Comparison of ENCODE assay signal across 8 cellular contexts in genomic region chr17:65560628-65561371, GRCh38. TPM values are rescaled to one million over a fixed set of nuclear protein-coding genes. Genes with fewer than 3 reads are reported as not detected.
DNase-seq lines count a peak whose midpoint lies in the region; ATAC-seq, FAIRE-seq and TF ChIP-seq lines count a peak whose summit lies in the region.

No MANE protein-coding gene starts in this region.

- peaks cover 15% of the 10 kb centered on the region for H3K4me1 Mint-ChIP-seq in activated CD4-positive, alpha-beta memory T cell treated with anti-CD3 and anti-CD28 coated beads for 36 hours (ENCODE audit: low read depth)

- H3K79me2 ChIP-seq in HepG2 (ENCODE audit: insufficient read depth, low read length), result no peaks in the 10 kb centered on the region

- peaks cover 42% of the 10 kb centered on the region for H3K4me1 ChIP-seq in HepG2 (ENCODE audit: insufficient read depth, low read length)

- H3K27me3 ChIP-seq in HepG2 (ENCODE audit: control insufficient read depth in 1 of 2, insufficient read depth in 2 of 2, low read length in 2 of 2), result no peaks in the 10 kb centered on the region; a peak in 1 of 5 replicates

- TF ChIP-seq RAD21 in HepG2 (CRISPR knock-in tag; IDR thresholded peaks at IDR 0.05), result peak; percentile 33

- CTCF ChIA-PET in activated CD4-positive, alpha-beta memory T cell treated with anti-CD3 and anti-CD28 coated beads for 36 hours (lab: Charles Lee), result no interaction called here
- CTCF ChIA-PET in HepG2 (lab: Yijun Ruan, JAX; ENCODE audit: low intra/inter-chr PET ratio, low total read pairs), result no interaction called here

- TF ChIP-seq POLR2A in HepG2 (IDR thresholded peaks at IDR 0.05; ENCODE audit: insufficient read depth in 1 of 2, low read depth in 2 of 2, low read length in 2 of 2), result peak; percentile 77 to 89

- peaks cover 11% of the 10 kb centered on the region in 2 experiments for H3K36me3 ChIP-seq in HepG2 (replicated peaks in 1 of 2; ENCODE audit: control insufficient read depth in 1 of 2, insufficient read depth in 2 of 2, low read length in 2 of 2)

- H3K27ac Mint-ChIP-seq in activated CD4-positive, alpha-beta memory T cell treated with anti-CD3 and anti-CD28 coated beads for 36 hours, result peak overlapping the region; percentile 45

- peak overlapping the region; percentile 60 for H3K4me3 Mint-ChIP-seq in activated CD4-positive, alpha-beta memory T cell treated with anti-CD3 and anti-CD28 coated beads for 36 hours

- peak overlapping the region; percentile 96 for H3K27ac ChIP-seq in HepG2 (ENCODE audit: extremely low read length, insufficient read depth, low read length)

- peaks cover 1% of the 10 kb centered on the region for H3K36me3 Mint-ChIP-seq in activated CD4-positive, alpha-beta memory T cell treated with anti-CD3 and anti-CD28 coated beads for 36 hours

- peak overlapping the region in 1 of 3 experiments; percentile 43; a peak in 2 of 6 replicates for H3K4me3 ChIP-seq in HepG2 (replicated peaks in 1 of 3; ENCODE audit: insufficient read depth in 1 of 3, low read depth in 2 of 3, low read length in 3 of 3)

- H3K27me3 Mint-ChIP-seq in activated CD4-positive, alpha-beta memory T cell treated with anti-CD3 and anti-CD28 coated beads for 36 hours, result no peaks in the 10 kb centered on the region

- H3K9me3 Mint-ChIP-seq in activated CD4-positive, alpha-beta memory T cell treated with anti-CD3 and anti-CD28 coated beads for 36 hours, result no peaks in the 10 kb centered on the region

- WGBS in HepG2 (ENCODE audit: low lambda C conversion rate), result 1% methylated on average over 28 of the region's 106 CpGs

- H3K4me2 ChIP-seq in HepG2 (ENCODE audit: low read depth, low read length), result peak overlapping the region; percentile 47; the same call in 1 of the 2 replicates

- no peak for TF ChIP-seq CTCF in HepG2 (CRISPR knock-in tag; IDR thresholded peaks at IDR 0.05)

- H3K9me3 ChIP-seq in HepG2 (ENCODE audit: low read length), result no peaks in the 10 kb centered on the region

- FAIRE-seq in HepG2 (lab: Jason Lieb, UNC), result peak; percentile 37

- TSS peak; percentile 83 for BruUV-seq in HepG2 (replicated peaks; lab: Mats Ljungman, UMichigan)

- H3K9ac ChIP-seq in HepG2 (ENCODE audit: insufficient read depth, low read depth, low read length), result no peak overlapping the region; the same call in 1 of the 2 replicates

- no peak overlapping the region for H2AFZ ChIP-seq in HepG2 (ENCODE audit: low read length)

- intact Hi-C loops in activated CD4-positive, alpha-beta memory T cell treated with anti-CD3 and anti-CD28 coated beads for 36 hours (cut with micrococcal nuclease), result loop anchor here (1.0 to 2.0 kb wide), 3 partner anchors 97 to 330 kb away; no protein-coding TSS in a partner anchor
- intact Hi-C loops in HepG2 (cut with micrococcal nuclease; ENCODE audit: unreplicated experiment), result loop anchor here (1.0 to 5.0 kb wide), 4 partner anchors 67 to 190 kb away; no protein-coding TSS in a partner anchor

- in situ Hi-C loops in HepG2 (cut with HindIII; ENCODE audit: extremely low pct_ligation_motif_present, low pct_unique_long_range_greater_than_20kb), result loop anchor here (5.0 kb wide), 1 partner anchor 67 kb away; no protein-coding TSS in a partner anchor

- TF ChIP-seq EP300 in HepG2 (IDR thresholded peaks at IDR 0.05; ENCODE audit: low read depth in 2 of 2, low read length in 2 of 2) (peak in 1 of 2 experiments; percentile 76), HepG2 (CRISPR knock-in tag; IDR thresholded peaks at IDR 0.05; ENCODE audit: borderline replicate concordance) (peak; percentile 2; the same call in 1 of the 2 replicates)

- DNase-seq in ELR (ENCODE audit: low read depth) (peak; percentile 90), NCI-H446 (lab: John Stamatoyannopoulos, UW) (peak; percentile 15 to 80), dermis microvascular lymphatic vessel endothelial cell (ENCODE audit: low read depth in 2 of 2) (peak; percentile 79 to 89), HepG2 (ENCODE audit: low spot score) (peak; percentile 96)
- DNase-seq in activated CD4-positive, alpha-beta memory T cell treated with anti-CD3 and anti-CD28 coated beads for 36 hours, result peak; percentile 83
- DNase-seq in stimulated activated CD4-positive, alpha-beta T cell treated with anti-CD3 and anti-CD28 coated beads, Interleukin-2, amount 100 ng/mL, for 24 hours, result peak; percentile 80 to 81

- POLR2A ChIA-PET in activated CD4-positive, alpha-beta memory T cell treated with anti-CD3 and anti-CD28 coated beads for 36 hours (lab: Charles Lee), result no interaction called here
- POLR2A ChIA-PET in HepG2 (lab: Yijun Ruan, JAX), result interaction anchor here (0.9 to 2.1 kb wide), 4 partner anchors 27 to 190 kb away, joined by 3 to 14 read pairs (median 6); no protein-coding TSS in a partner anchor

- no peaks in the 10 kb centered on the region; the same call in none of the 2 replicates for H4K20me1 ChIP-seq in HepG2 (ENCODE audit: insufficient read depth, low read length)

- peak; percentile 30 for ATAC-seq in HG02970 (IDR thresholded peaks at IDR 0.05; ENCODE audit: low FRiP score, unreplicated experiment)
- peak; percentile 3 for ATAC-seq in HepG2
- ATAC-seq in GM19467 (IDR thresholded peaks at IDR 0.05; ENCODE audit: unreplicated experiment), result no peak

TF ChIP-seq in HepG2, 621 proteins besides CTCF, POLR2A, EP300 and RAD21 (continues in another document):
- no peak for TF ChIP-seq EZH2 (conservative IDR thresholded peaks at IDR 0.05; ENCODE audit: low read depth, low read length)
- no peak for TF ChIP-seq ZNF432 (CRISPR knock-in tag; IDR thresholded peaks at IDR 0.05; ENCODE audit: borderline replicate concordance)
- peak; percentile 52; the same call in 1 of the 2 replicates for TF ChIP-seq CREM (IDR thresholded peaks at IDR 0.05)
- TF ChIP-seq CREM (CRISPR knock-in tag; IDR thresholded peaks at IDR 0.05), result no peak
- no peak for TF ChIP-seq CBFB (CRISPR knock-in tag; IDR thresholded peaks at IDR 0.05)
- no peak for TF ChIP-seq GPN1 (CRISPR knock-in tag; IDR thresholded peaks at IDR 0.05; ENCODE audit: borderline replicate concordance)
- no peak; the same call in 1 of the 2 replicates for TF ChIP-seq TMF1 (CRISPR knock-in tag; IDR thresholded peaks at IDR 0.05; ENCODE audit: low read depth)
- peak; percentile 39 for TF ChIP-seq RBM22 (optimal IDR thresholded peaks at IDR 0.05; ENCODE audit: low read length)
- peak; percentile 43; the same call in 1 of the 2 replicates for TF ChIP-seq SALL1 (CRISPR knock-in tag; IDR thresholded peaks at IDR 0.05)
- TF ChIP-seq TCF7L2 (IDR thresholded peaks at IDR 0.05; ENCODE audit: low read depth, low read length), result peak; percentile 67; the same call in 1 of the 2 replicates
- peak; percentile 16 for TF ChIP-seq ARNT2 (CRISPR knock-in tag; IDR thresholded peaks at IDR 0.05; ENCODE audit: low read depth)
- peak; percentile 77 for TF ChIP-seq KDM2A (CRISPR knock-in tag; IDR thresholded peaks at IDR 0.05; ENCODE audit: borderline replicate concordance, low read depth)
- TF ChIP-seq ZBTB7A (CRISPR knock-in tag; IDR thresholded peaks at IDR 0.05), result peak; percentile 82; the same call in 1 of the 2 replicates
- no peak for TF ChIP-seq CREBL2 (CRISPR knock-in tag; IDR thresholded peaks at IDR 0.05; ENCODE audit: borderline replicate concordance)

RNA-seq across cellular contexts. Expression of gene AXIN2, which starts 0.6 kb away (rescaled TPM):
- 1 to 10 TPM; 3.9 to 4.4 TPM for total RNA-seq in activated CD4-positive, alpha-beta memory T cell treated with anti-CD3 and anti-CD28 coated beads for 36 hours
- 1.6 and 2.1 TPM in 2 replicates for total RNA-seq in dermis microvascular lymphatic vessel endothelial cell
- 53.8 and 58.6 TPM in 2 replicates for total RNA-seq in HepG2 (2016; rRNA removed; fragmentation: Illumina TruSeq; extraction: Trizol)
- 12.0 and 13.7 TPM in 2 replicates for total RNA-seq in HepG2 (2016; cell fraction: cytosol; rRNA removed; fragmentation: Illumina TruSeq; extraction: Trizol; ENCODE audit: low read depth)
- 45.1 and 59.6 TPM in 2 replicates for total RNA-seq in HepG2 (2016; cell fraction: insoluble cytoplasmic fraction; rRNA removed; fragmentation: Illumina TruSeq; extraction: Trizol)
- 27.0 and 28.7 TPM in 2 replicates for total RNA-seq in HepG2 (2016; cell fraction: membrane; rRNA removed; fragmentation: Illumina TruSeq; extraction: Trizol)
- total RNA-seq in HepG2 (2016; cell fraction: nucleus; rRNA removed; fragmentation: Illumina TruSeq; extraction: Trizol), result 79.3 and 81.9 TPM in 2 replicates
- 55.0 and 63.4 TPM in 2 replicates for polyA plus RNA-seq in HepG2 (2011; rRNA removed)
- 29.9 and 39.9 TPM in 2 replicates for polyA plus RNA-seq in HepG2 (2011; cell fraction: cytosol; rRNA removed)
- polyA plus RNA-seq in HepG2 (2011; cell fraction: nucleus; rRNA removed), result 126 and 210 TPM in 2 replicates
- polyA plus RNA-seq in HepG2 (2012), result 55.5 and 56.3 TPM in 2 replicates
- 2.0 and 2.2 TPM in 2 replicates for polyA plus RNA-seq in HepG2 (2016; cell fraction: cytosol; fragmentation: Illumina TruSeq; extraction: Trizol; ENCODE audit: low read depth)
- polyA plus RNA-seq in HepG2 (2016; cell fraction: insoluble cytoplasmic fraction; fragmentation: Illumina TruSeq; extraction: Trizol; ENCODE audit: low read depth), result 34.3 and 44.8 TPM in 2 replicates
- polyA plus RNA-seq in HepG2 (2016; cell fraction: membrane; fragmentation: Illumina TruSeq; extraction: Trizol; ENCODE audit: low read depth), result 9.2 and 9.3 TPM in 2 replicates
- polyA plus RNA-seq in HepG2 (2016; cell fraction: nucleus; fragmentation: Illumina TruSeq; extraction: Trizol; ENCODE audit: insufficient read depth, low read depth), result 115 and 117 TPM in 2 replicates
- polyA minus RNA-seq in HepG2 (2011; rRNA and poly(A)+ RNA removed; ENCODE audit: low replicate concordance), result 0.09 and 105 TPM in 2 replicates
- 43.2 and 45.6 TPM in 2 replicates for polyA minus RNA-seq in HepG2 (2011; cell fraction: cytosol; rRNA and poly(A)+ RNA removed)
- polyA minus RNA-seq in HepG2 (2011; cell fraction: nucleus; rRNA and poly(A)+ RNA removed), result 175 and 211 TPM in 2 replicates
